8 cellular contexts compared by ENCODE assay signal in genomic region chr16:88569985-88570690, GRCh38. TPM values are rescaled to one million over a fixed set of nuclear protein-coding genes. Genes with fewer than 3 reads are reported as not detected.
A peak's percentile ranks its signal among the peaks of the same experiment; 100 is the strongest.
DNase-seq lines count a peak whose midpoint lies in the region; ATAC-seq and TF ChIP-seq lines count a peak whose summit lies in the region.

Gene ZC3H18 (plus strand): TSS chr16:88570403. CDS start chr16:88577124, 6,721 bp downstream.

- peak within 1 kb of the TSS; percentile 77 for H3K27ac ChIP-seq in right cardiac atrium (ENCODE audit: low read length)
- peak within 1 kb of the TSS; percentile 77 to 82 for H3K27ac ChIP-seq in uterus

- H3K36me3 ChIP-seq in uterus = no peaks in the 10 kb centered on the region

- H3K27me3 ChIP-seq in right cardiac atrium (ENCODE audit: control insufficient read depth, insufficient read depth) (no peaks in the 10 kb centered on the region), uterus (no peaks in the 10 kb centered on the region)

- DNase-seq in NCI-H1930 (lab: John Stamatoyannopoulos, UW) (peak; percentile 70 to 92), anterior cingulate cortex (lab: John Stamatoyannopoulos, UW) (peak; percentile 52 to 98 (median 92)), right cardiac atrium (peak; percentile 98 to 99 (median 99)), pulmonary artery endothelial cell (ENCODE audit: low read depth, low spot score) (peak; percentile 71), uterus (peak; percentile 95 to 98)

- intact Hi-C loops in T-helper 2 cell treated with Interferon-gamma antibody and Interleukin-4, amounts not matched to agents 100 ng/mL and 5 ng/mL, for 36 hours (cut with micrococcal nuclease) = loop anchor here (1.0 to 5.0 kb wide), 7 partner anchors 92 to 647 kb away; partner anchors contain the start of genes BANP, CDT1, CTU2 and MVD
- intact Hi-C loops in right cardiac atrium (cut with DNase I) (no loop called here), uterus (cut with DNase I; ENCODE audit: low total_unique reads) (no loop called here)

- H3K4me1 ChIP-seq in right cardiac atrium (ENCODE audit: control insufficient read depth, insufficient read depth, low read length) (peaks cover 4% of the 10 kb centered on the region), uterus (peaks cover 0 to 8% of the 10 kb centered on the region in 2 donors)

- H3K9me3 ChIP-seq in right cardiac atrium (ENCODE audit: control insufficient read depth, low read length) (no peaks in the 10 kb centered on the region), uterus (no peaks in the 10 kb centered on the region)

- peak in 1 of 4 experiments; percentile 27 for TF ChIP-seq CTCF in uterus (IDR thresholded peaks at IDR 0.05)

- peak; percentile 66 for ATAC-seq in HG02943 (IDR thresholded peaks at IDR 0.05; ENCODE audit: low read depth, unreplicated experiment)
- ATAC-seq in right cardiac atrium = peak; percentile 97 to 98

- peak; percentile 80 for TF ChIP-seq POLR2A in GM15510 (IDR thresholded peaks at IDR 0.05; ENCODE audit: borderline replicate concordance, extremely low read depth, insufficient read length)
- TF ChIP-seq POLR2A in uterus (IDR thresholded peaks at IDR 0.05) = peak; percentile 43 to 59

- under 1% methylated on average over 90 of the region's 90 CpGs for WGBS in right cardiac atrium

- H3K4me3 ChIP-seq in right cardiac atrium (ENCODE audit: low read length) (peak within 1 kb of the TSS; percentile 95), uterus (peak within 1 kb of the TSS; percentile 66 to 75)

RNA-seq across cellular contexts. Expression of gene ZC3H18, which starts in this region (rescaled TPM):
- 96.7 and 103 TPM in 2 replicates for total RNA-seq in T-helper 2 cell treated with Interferon-gamma antibody and Interleukin-4, amounts not matched to agents 100 ng/mL and 5 ng/mL, for 36 hours
- total RNA-seq in right cardiac atrium = 10 to 100 TPM; 17.5 to 25.1 (median 21.2) TPM
- polyA plus RNA-seq in right cardiac atrium = 19.6 TPM
- total RNA-seq in pulmonary artery endothelial cell = 11.1 and 15.4 TPM in 2 replicates
- total RNA-seq in uterus = 10 to 100 TPM in 2 of 4 donors, 1 to 10 TPM in 1, under 1 TPM in 1; 0.88 to 58.8 (median 9.5) TPM

Comparison
In these comparisons a context has a peak if more than half of its experiments do, and no peak if none do; other contexts are left out.
1. Peak in every context shown above with its lines: DNase-seq, ATAC-seq, H3K4me3 ChIP-seq and H3K27ac ChIP-seq.